Comparison of ENCODE assay signal across 8 cellular contexts in the genomic region with DNA sequence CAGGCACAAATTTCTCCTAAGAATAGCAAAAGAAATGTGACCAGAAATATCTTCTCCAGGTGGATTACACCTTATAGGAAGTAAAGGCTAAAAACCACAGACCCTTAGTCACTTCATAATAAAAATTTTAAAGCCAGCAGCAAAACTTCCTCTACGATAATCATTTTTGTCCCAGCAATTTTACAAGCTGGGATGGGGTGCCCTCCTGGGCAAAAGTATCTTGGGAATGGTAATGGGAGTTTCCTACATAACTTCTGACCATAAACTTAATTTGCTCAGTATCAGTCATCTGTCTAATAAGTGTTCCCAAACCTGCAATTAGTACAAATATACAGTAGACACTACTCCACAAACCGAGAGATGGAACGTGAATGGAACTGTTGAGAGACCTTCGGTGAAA. TPM values are rescaled to one million over a fixed set of nuclear protein-coding genes. Genes with fewer than 3 reads are reported as not detected.
DNase-seq lines count a peak whose midpoint lies in the region; ATAC-seq and TF ChIP-seq lines count a peak whose summit lies in the region.

No MANE protein-coding gene starts in this region.

- peaks cover 74% of the 10 kb centered on the region for H3K79me2 ChIP-seq in OCI-LY1 (ENCODE audit: insufficient read depth, low read length)
- H3K79me2 ChIP-seq in osteoblast (ENCODE audit: insufficient read depth, low read length): peaks cover 73% of the 10 kb centered on the region

- no peaks in the 10 kb centered on the region for H3K36me3 ChIP-seq in CD4-positive, alpha-beta memory T cell (ENCODE audit: insufficient read depth, low read length)
- H3K36me3 ChIP-seq in OCI-LY1 (ENCODE audit: insufficient read depth, low read length) (peaks cover 36% of the 10 kb centered on the region), osteoblast (ENCODE audit: insufficient read depth, low read length) (peaks cover 4% of the 10 kb centered on the region)

- peak overlapping the region; percentile 93 to 97 (median 96) for H3K4me3 Mint-ChIP-seq in CD4-positive, alpha-beta memory T cell
- H3K4me3 Mint-ChIP-seq in endothelial cell (ENCODE audit: unreplicated experiment): peak overlapping the region; percentile 94

- peaks cover 38 to 59% (median 49%) of the 10 kb centered on the region in 4 donors for H3K4me1 Mint-ChIP-seq in CD4-positive, alpha-beta memory T cell
- H3K4me1 Mint-ChIP-seq in endothelial cell (ENCODE audit: unreplicated experiment): peaks cover 20% of the 10 kb centered on the region

- H3K4me3 ChIP-seq in CD4-positive, alpha-beta memory T cell (ENCODE audit: low read length in 2 of 2): peak overlapping the region; percentile 83 to 94
- peak overlapping the region; percentile 94 for H3K4me3 ChIP-seq in OCI-LY1 (ENCODE audit: low read depth, low read length, poor library complexity, severe bottlenecking)
- H3K4me3 ChIP-seq in osteoblast (ENCODE audit: insufficient read depth, low read length): peak overlapping the region; percentile 85

- H3K27me3 ChIP-seq in CD4-positive, alpha-beta memory T cell (ENCODE audit: insufficient read depth, low read length): no peaks in the 10 kb centered on the region
- H3K27me3 ChIP-seq in OCI-LY1 (ENCODE audit: insufficient read depth, low read length) (no peaks in the 10 kb centered on the region), osteoblast (ENCODE audit: insufficient read depth, low read length) (no peaks in the 10 kb centered on the region)

- H2AFZ ChIP-seq in OCI-LY1 (ENCODE audit: low read length): no peak overlapping the region
- H2AFZ ChIP-seq in osteoblast (ENCODE audit: low read length): no peak overlapping the region

- TF ChIP-seq CTCF in OCI-LY1 (IDR thresholded peaks at IDR 0.05; ENCODE audit: low read length) (no peak), endothelial cell (IDR thresholded peaks at IDR 0.05; ENCODE audit: unreplicated experiment) (no peak), osteoblast (IDR thresholded peaks at IDR 0.05; ENCODE audit: extremely low read depth, low read depth, low read length) (no peak)

- H3K36me3 Mint-ChIP-seq in CD4-positive, alpha-beta memory T cell: peaks cover 12 to 51% of the 10 kb centered on the region in 2 donors
- peaks cover 28% of the 10 kb centered on the region for H3K36me3 Mint-ChIP-seq in endothelial cell (ENCODE audit: low read depth, unreplicated experiment)

- H3K27ac Mint-ChIP-seq in CD4-positive, alpha-beta memory T cell: peak overlapping the region; percentile 94 to 97 (median 97)
- H3K27ac Mint-ChIP-seq in endothelial cell (ENCODE audit: unreplicated experiment): peak overlapping the region; percentile 82

- H3K27me3 Mint-ChIP-seq in CD4-positive, alpha-beta memory T cell: no peaks in the 10 kb centered on the region
- H3K27me3 Mint-ChIP-seq in endothelial cell (ENCODE audit: unreplicated experiment): peaks cover 2% of the 10 kb centered on the region

- H3K9me3 ChIP-seq in CD4-positive, alpha-beta memory T cell (ENCODE audit: control insufficient read depth in 1 of 2, low read length in 2 of 2): no peaks in the 10 kb centered on the region
- H3K9me3 ChIP-seq in OCI-LY1 (ENCODE audit: low read length) (no peaks in the 10 kb centered on the region), osteoblast (ENCODE audit: low read depth, low read length) (no peaks in the 10 kb centered on the region)

- H4K20me1 ChIP-seq in OCI-LY1 (ENCODE audit: insufficient read depth, low read length): peaks cover 3% of the 10 kb centered on the region; the same call in 1 of the 2 replicates
- H4K20me1 ChIP-seq in osteoblast (ENCODE audit: insufficient read depth, low read length): peaks cover 18% of the 10 kb centered on the region

- H3K4me1 ChIP-seq in CD4-positive, alpha-beta memory T cell (ENCODE audit: insufficient read depth, low read length): peaks cover 63% of the 10 kb centered on the region
- H3K4me1 ChIP-seq in OCI-LY1 (ENCODE audit: insufficient read depth, low read length, severe bottlenecking) (peaks cover 51% of the 10 kb centered on the region), osteoblast (ENCODE audit: insufficient read depth, low read length) (peaks cover 45% of the 10 kb centered on the region)

- H3F3A ChIP-seq in OCI-LY1 (ENCODE audit: insufficient read depth, low read length): no peaks in the 10 kb centered on the region

- ATAC-seq in GM18867 (IDR thresholded peaks at IDR 0.05; ENCODE audit: unreplicated experiment): no peak

- POLR2A ChIA-PET in CD4-positive, alpha-beta memory T cell (lab: Charles Lee; ENCODE audit: partially characterized antibody): interaction anchor here (0.7 to 9.9 kb wide), 15 partner anchors 11 to 1057 kb away, joined by 3 to 257 read pairs (median 5); a partner anchor contains a TSS

- H3K9me2 ChIP-seq in OCI-LY1 (ENCODE audit: low read depth, low read length): no peaks in the 10 kb centered on the region

- CTCF ChIA-PET in CD4-positive, alpha-beta memory T cell (lab: Charles Lee; ENCODE audit: partially characterized antibody): interaction anchor here (0.8 to 7.4 kb wide), 9 partner anchors 12 to 221 kb away, joined by 3 to 95 read pairs (median 8); a partner anchor contains a TSS

- no peak for DNase-seq in CD4-positive, alpha-beta memory T cell
- DNase-seq in endothelial cell (ENCODE audit: low spot score) (no peak), osteoblast (ENCODE audit: insufficient read length, low spot score, missing footprints) (no peak), head of caudate nucleus (no peak), NCI-H2227 treated with DMSO at 0.1 percent for 48 hours (lab: John Stamatoyannopoulos, UW) (no peak), UCSD-AML1 (lab: John Stamatoyannopoulos, UW; ENCODE audit: unreplicated experiment) (no peak)

- H3K9me3 Mint-ChIP-seq in CD4-positive, alpha-beta memory T cell: no peaks in the 10 kb centered on the region
- H3K9me3 Mint-ChIP-seq in endothelial cell (ENCODE audit: unreplicated experiment): no peaks in the 10 kb centered on the region

- peak overlapping the region; percentile 94 for H3K4me2 ChIP-seq in OCI-LY1 (ENCODE audit: low read length)
- H3K4me2 ChIP-seq in osteoblast (ENCODE audit: insufficient read depth, low read length): peak overlapping the region; percentile 94

- intact Hi-C loops in CD4-positive, alpha-beta memory T cell (cut with micrococcal nuclease): no loop called here
- intact Hi-C loops in head of caudate nucleus (cut with DNase I): loop anchor here (5.0 kb wide), 1 partner anchor 46 kb away; a partner anchor contains a TSS

- H3K9ac ChIP-seq in OCI-LY1 (ENCODE audit: low read length): peak overlapping the region; percentile 92

- peak overlapping the region; percentile 82 for H3K27ac ChIP-seq in CD4-positive, alpha-beta memory T cell (ENCODE audit: low read depth, low read length)
- H3K27ac ChIP-seq in OCI-LY1 (ENCODE audit: low read depth, low read length, poor library complexity, severe bottlenecking) (peak overlapping the region; percentile 88), osteoblast (ENCODE audit: low read depth, low read length) (peak overlapping the region; percentile 88)

RNA-seq across cellular contexts. Expression of a gene that starts 3.0 kb away (rescaled TPM):
- 100 to 1,000 TPM; 125 to 135 TPM for total RNA-seq in CD4-positive, alpha-beta memory T cell
- polyA plus RNA-seq in CD4-positive, alpha-beta memory T cell: 10 to 100 TPM in 1 of 2 donors, 1 to 10 TPM in 1; 5.0 to 12.7 TPM
- total RNA-seq in endothelial cell (ENCODE audit: unreplicated experiment) (56.1 TPM), osteoblast (20.3 and 26.8 TPM in 2 replicates)

RNA-seq across cellular contexts. Expression of a gene that starts 45.5 kb away (rescaled TPM):
- 10 to 100 TPM; 44.6 to 49.6 TPM for total RNA-seq in CD4-positive, alpha-beta memory T cell
- 10 to 100 TPM; 15.1 to 19.6 TPM for polyA plus RNA-seq in CD4-positive, alpha-beta memory T cell
- 8.2 TPM for total RNA-seq in endothelial cell (ENCODE audit: unreplicated experiment)
- 4.7 and 6.2 TPM in 2 replicates for total RNA-seq in osteoblast

RNA-seq across cellular contexts. Expression of a gene that starts 50.8 kb away (rescaled TPM):
- total RNA-seq in CD4-positive, alpha-beta memory T cell: 100 to 1,000 TPM; 216 to 224 TPM
- 100 to 1,000 TPM; 284 to 288 TPM for polyA plus RNA-seq in CD4-positive, alpha-beta memory T cell
- 156 TPM for total RNA-seq in endothelial cell (ENCODE audit: unreplicated experiment)
- total RNA-seq in osteoblast: 32.1 and 35.1 TPM in 2 replicates

RNA-seq across cellular contexts. Expression of a gene that starts 57.5 kb away (rescaled TPM):
- not detected for total RNA-seq in CD4-positive, alpha-beta memory T cell
- polyA plus RNA-seq in CD4-positive, alpha-beta memory T cell: under 1 TPM; 0.41 to 0.81 TPM
- total RNA-seq in endothelial cell (ENCODE audit: unreplicated experiment) (0.10 TPM), osteoblast (not detected in 2 replicates)
